ENCODE assay signal across 1 cellular context in genomic region chr6:30907758-30908591, GRCh38.
TF ChIP-seq lines count a peak whose summit lies in the region.

Gene GTF2H4, plus strand, starts transcription at chr6:30908207.

TF ChIP-seq in HEK293, 187 proteins besides CTCF, POLR2A, EP300 and RAD21 (continued from another document and continues in another):
- TF ChIP-seq ZNF791 (tag by site-specific recombination; IDR thresholded peaks at IDR 0.05) = no peak
- TF ChIP-seq ZNF596 (tag by site-specific recombination; IDR thresholded peaks at IDR 0.05) = peak; percentile 35; the same call in 1 of the 2 replicates
- TF ChIP-seq ZFHX2 (tag by site-specific recombination; conservative IDR thresholded peaks at IDR 0.05) = peak; percentile 97
- TF ChIP-seq ZNF404 (tag by site-specific recombination; IDR thresholded peaks at IDR 0.05) = no peak
- no peak for TF ChIP-seq ZNF23 (tag by site-specific recombination; IDR thresholded peaks at IDR 0.05; ENCODE audit: borderline replicate concordance)
- TF ChIP-seq ZNF121 (tag by site-specific recombination; IDR thresholded peaks at IDR 0.05) = peak; percentile 91
- TF ChIP-seq ZNF521 (tag by site-specific recombination; IDR thresholded peaks at IDR 0.05) = no peak
- peak; percentile 100 for TF ChIP-seq KLF8 (tag by site-specific recombination; IDR thresholded peaks at IDR 0.05)
- TF ChIP-seq ZNF138 (tag by site-specific recombination; IDR thresholded peaks at IDR 0.05; ENCODE audit: borderline replicate concordance) = no peak
- no peak for TF ChIP-seq ZNF585B (tag by site-specific recombination; IDR thresholded peaks at IDR 0.05)
- TF ChIP-seq MZF1 (tag by site-specific recombination; IDR thresholded peaks at IDR 0.05; ENCODE audit: borderline replicate concordance) = peak; percentile 68; the same call in 1 of the 2 replicates
- peak; percentile 90 for TF ChIP-seq WT1 (tag by site-specific recombination; IDR thresholded peaks at IDR 0.05)
- no peak for TF ChIP-seq ZNF433 (tag by site-specific recombination; IDR thresholded peaks at IDR 0.05; ENCODE audit: low read depth)
- TF ChIP-seq ZBTB7A (tag by site-specific recombination; IDR thresholded peaks at IDR 0.05; ENCODE audit: low read depth) = peak; percentile 21; the same call in 1 of the 2 replicates
- TF ChIP-seq, protein P1, sequence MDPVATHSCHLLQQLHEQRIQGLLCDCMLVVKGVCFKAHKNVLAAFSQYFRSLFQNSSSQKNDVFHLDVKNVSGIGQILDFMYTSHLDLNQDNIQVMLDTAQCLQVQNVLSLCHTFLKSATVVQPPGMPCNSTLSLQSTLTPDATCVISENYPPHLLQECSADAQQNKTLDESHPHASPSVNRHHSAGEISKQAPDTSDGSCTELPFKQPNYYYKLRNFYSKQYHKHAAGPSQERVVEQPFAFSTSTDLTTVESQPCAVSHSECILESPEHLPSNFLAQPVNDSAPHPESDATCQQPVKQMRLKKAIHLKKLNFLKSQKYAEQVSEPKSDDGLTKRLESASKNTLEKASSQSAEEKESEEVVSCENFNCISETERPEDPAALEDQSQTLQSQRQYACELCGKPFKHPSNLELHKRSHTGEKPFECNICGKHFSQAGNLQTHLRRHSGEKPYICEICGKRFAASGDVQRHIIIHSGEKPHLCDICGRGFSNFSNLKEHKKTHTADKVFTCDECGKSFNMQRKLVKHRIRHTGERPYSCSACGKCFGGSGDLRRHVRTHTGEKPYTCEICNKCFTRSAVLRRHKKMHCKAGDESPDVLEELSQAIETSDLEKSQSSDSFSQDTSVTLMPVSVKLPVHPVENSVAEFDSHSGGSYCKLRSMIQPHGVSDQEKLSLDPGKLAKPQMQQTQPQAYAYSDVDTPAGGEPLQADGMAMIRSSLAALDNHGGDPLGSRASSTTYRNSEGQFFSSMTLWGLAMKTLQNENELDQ (tag by site-specific recombination; IDR thresholded peaks at IDR 0.05; ENCODE audit: low read depth) = no peak
- TF ChIP-seq ZNF610 (tag by site-specific recombination; IDR thresholded peaks at IDR 0.05; ENCODE audit: borderline replicate concordance) = peak; percentile 88
- TF ChIP-seq ZSCAN16 (tag by site-specific recombination; IDR thresholded peaks at IDR 0.05) = no peak
- TF ChIP-seq IKZF3 (tag by site-specific recombination; IDR thresholded peaks at IDR 0.05) = peak; percentile 99
- peak; percentile 96 for TF ChIP-seq ZNF10 (tag by site-specific recombination; IDR thresholded peaks at IDR 0.05)
- no peak; the same call in 1 of the 2 replicates for TF ChIP-seq ZNF707 (tag by site-specific recombination; IDR thresholded peaks at IDR 0.05)
- TF ChIP-seq ZNF600 (tag by site-specific recombination; IDR thresholded peaks at IDR 0.05) = peak; percentile 91
- TF ChIP-seq ZNF529 (tag by site-specific recombination; IDR thresholded peaks at IDR 0.05; ENCODE audit: insufficient replicate concordance) = no peak
- TF ChIP-seq SP7 (tag by site-specific recombination; IDR thresholded peaks at IDR 0.05) = peak; percentile 97
- TF ChIP-seq ZBTB20 (tag by site-specific recombination; IDR thresholded peaks at IDR 0.05) = peak; percentile 84
- peak; percentile 81 for TF ChIP-seq ZBTB8A (tag by site-specific recombination; IDR thresholded peaks at IDR 0.05)
- TF ChIP-seq ZNF48 (tag by site-specific recombination; IDR thresholded peaks at IDR 0.05) = no peak
- peak; percentile 93 for TF ChIP-seq ZNF16 (tag by site-specific recombination; IDR thresholded peaks at IDR 0.05; ENCODE audit: low read depth)
- peak; percentile 95 for TF ChIP-seq BCL11A (tag by site-specific recombination; IDR thresholded peaks at IDR 0.05; ENCODE audit: low read depth)
- no peak for TF ChIP-seq ZNF514 (tag by site-specific recombination; IDR thresholded peaks at IDR 0.05)
- TF ChIP-seq KLF1 (tag by site-specific recombination; IDR thresholded peaks at IDR 0.05) = peak; percentile 80
- TF ChIP-seq ZNF2 (tag by site-specific recombination; IDR thresholded peaks at IDR 0.05) = peak; percentile 92
- peak; percentile 98 for TF ChIP-seq ZNF639 (tag by site-specific recombination; IDR thresholded peaks at IDR 0.05)
- peak; percentile 95 for TF ChIP-seq GLI4 (tag by site-specific recombination; IDR thresholded peaks at IDR 0.05)
- TF ChIP-seq ZNF777 (tag by site-specific recombination; IDR thresholded peaks at IDR 0.05; ENCODE audit: borderline replicate concordance) = no peak
- TF ChIP-seq ZNF747 (tag by site-specific recombination; IDR thresholded peaks at IDR 0.05) = no peak
- peak; percentile 85 for TF ChIP-seq ZSCAN18 (tag by site-specific recombination; IDR thresholded peaks at IDR 0.05)
- TF ChIP-seq, protein P2, sequence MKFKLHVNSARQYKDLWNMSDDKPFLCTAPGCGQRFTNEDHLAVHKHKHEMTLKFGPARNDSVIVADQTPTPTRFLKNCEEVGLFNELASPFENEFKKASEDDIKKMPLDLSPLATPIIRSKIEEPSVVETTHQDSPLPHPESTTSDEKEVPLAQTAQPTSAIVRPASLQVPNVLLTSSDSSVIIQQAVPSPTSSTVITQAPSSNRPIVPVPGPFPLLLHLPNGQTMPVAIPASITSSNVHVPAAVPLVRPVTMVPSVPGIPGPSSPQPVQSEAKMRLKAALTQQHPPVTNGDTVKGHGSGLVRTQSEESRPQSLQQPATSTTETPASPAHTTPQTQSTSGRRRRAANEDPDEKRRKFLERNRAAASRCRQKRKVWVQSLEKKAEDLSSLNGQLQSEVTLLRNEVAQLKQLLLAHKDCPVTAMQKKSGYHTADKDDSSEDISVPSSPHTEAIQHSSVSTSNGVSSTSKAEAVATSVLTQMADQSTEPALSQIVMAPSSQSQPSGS (tag by site-specific recombination; IDR thresholded peaks at IDR 0.05; ENCODE audit: low read depth) = peak; percentile 28; the same call in 1 of the 2 replicates
- TF ChIP-seq, protein P3, sequence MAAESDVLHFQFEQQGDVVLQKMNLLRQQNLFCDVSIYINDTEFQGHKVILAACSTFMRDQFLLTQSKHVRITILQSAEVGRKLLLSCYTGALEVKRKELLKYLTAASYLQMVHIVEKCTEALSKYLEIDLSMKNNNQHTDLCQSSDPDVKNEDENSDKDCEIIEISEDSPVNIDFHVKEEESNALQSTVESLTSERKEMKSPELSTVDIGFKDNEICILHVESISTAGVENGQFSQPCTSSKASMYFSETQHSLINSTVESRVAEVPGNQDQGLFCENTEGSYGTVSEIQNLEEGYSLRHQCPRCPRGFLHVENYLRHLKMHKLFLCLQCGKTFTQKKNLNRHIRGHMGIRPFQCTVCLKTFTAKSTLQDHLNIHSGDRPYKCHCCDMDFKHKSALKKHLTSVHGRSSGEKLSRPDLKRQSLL (tag by site-specific recombination; IDR thresholded peaks at IDR 0.05) = peak; percentile 68
- TF ChIP-seq ZNF843 (tag by site-specific recombination; IDR thresholded peaks at IDR 0.05) = peak; percentile 81
- peak; percentile 98 for TF ChIP-seq PRDM1 (tag by site-specific recombination; IDR thresholded peaks at IDR 0.05)
- TF ChIP-seq PRDM2 (tag by site-specific recombination; IDR thresholded peaks at IDR 0.05; ENCODE audit: borderline replicate concordance) = no peak; the same call in 1 of the 2 replicates
- TF ChIP-seq ZNF354C (tag by site-specific recombination; IDR thresholded peaks at IDR 0.05; ENCODE audit: borderline replicate concordance, low read depth) = peak; percentile 31; the same call in 1 of the 2 replicates
- peak; percentile 30 for TF ChIP-seq ZNF558 (tag by site-specific recombination; IDR thresholded peaks at IDR 0.05)
- TF ChIP-seq ZNF664 (tag by site-specific recombination; IDR thresholded peaks at IDR 0.05) = peak; percentile 85
- TF ChIP-seq ZIC2 (tag by site-specific recombination; IDR thresholded peaks at IDR 0.05) = peak; percentile 47
- peak; percentile 13; the same call in 1 of the 2 replicates for TF ChIP-seq ZNF155 (tag by site-specific recombination; IDR thresholded peaks at IDR 0.05)
- peak; percentile 93 for TF ChIP-seq YY2 (tag by site-specific recombination; IDR thresholded peaks at IDR 0.05)
- peak; percentile 89 for TF ChIP-seq ZFP69B (tag by site-specific recombination; IDR thresholded peaks at IDR 0.05)
- peak; percentile 98; the same call in 1 of the 2 replicates for TF ChIP-seq ZNF785 (tag by site-specific recombination; IDR thresholded peaks at IDR 0.05)
- TF ChIP-seq ZNF37A (tag by site-specific recombination; IDR thresholded peaks at IDR 0.05) = no peak
- no peak for TF ChIP-seq ZNF202 (tag by site-specific recombination; IDR thresholded peaks at IDR 0.05; ENCODE audit: borderline replicate concordance)
- TF ChIP-seq, protein P4, sequence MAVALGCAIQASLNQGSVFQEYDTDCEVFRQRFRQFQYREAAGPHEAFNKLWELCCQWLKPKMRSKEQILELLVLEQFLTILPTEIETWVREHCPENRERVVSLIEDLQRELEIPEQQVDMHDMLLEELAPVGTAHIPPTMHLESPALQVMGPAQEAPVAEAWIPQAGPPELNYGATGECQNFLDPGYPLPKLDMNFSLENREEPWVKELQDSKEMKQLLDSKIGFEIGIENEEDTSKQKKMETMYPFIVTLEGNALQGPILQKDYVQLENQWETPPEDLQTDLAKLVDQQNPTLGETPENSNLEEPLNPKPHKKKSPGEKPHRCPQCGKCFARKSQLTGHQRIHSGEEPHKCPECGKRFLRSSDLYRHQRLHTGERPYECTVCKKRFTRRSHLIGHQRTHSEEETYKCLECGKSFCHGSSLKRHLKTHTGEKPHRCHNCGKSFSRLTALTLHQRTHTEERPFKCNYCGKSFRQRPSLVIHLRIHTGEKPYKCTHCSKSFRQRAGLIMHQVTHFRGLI (tag by site-specific recombination; IDR thresholded peaks at IDR 0.05) = peak; percentile 47; the same call in 1 of the 2 replicates
- TF ChIP-seq GLIS1 (tag by site-specific recombination; IDR thresholded peaks at IDR 0.05) = peak; percentile 88
- TF ChIP-seq ZNF292 (tag by site-specific recombination; IDR thresholded peaks at IDR 0.05; ENCODE audit: borderline replicate concordance, low read depth) = no peak
- TF ChIP-seq ZXDB (tag by site-specific recombination; IDR thresholded peaks at IDR 0.05) = peak; percentile 99
- TF ChIP-seq ZNF341 (tag by site-specific recombination; IDR thresholded peaks at IDR 0.05; ENCODE audit: low read depth) = peak; percentile 94
- no peak for TF ChIP-seq ZNF670 (tag by site-specific recombination; IDR thresholded peaks at IDR 0.05; ENCODE audit: low read depth)
- peak; percentile 80 for TF ChIP-seq ZBTB21 (tag by site-specific recombination; IDR thresholded peaks at IDR 0.05)
- peak; percentile 95 for TF ChIP-seq ZNF24 (tag by site-specific recombination; IDR thresholded peaks at IDR 0.05)
- 0 out of 2 replicates have a peak, but pooled peaks have one; percentile 31 for TF ChIP-seq ZNF114 (tag by site-specific recombination; IDR thresholded peaks at IDR 0.05)
- TF ChIP-seq ZNF391 (tag by site-specific recombination; IDR thresholded peaks at IDR 0.05; ENCODE audit: borderline replicate concordance, low read depth) = peak; percentile 87; the same call in 1 of the 2 replicates
